Comparison of ENCODE assay signal across 22 cellular contexts in the genomic region with DNA sequence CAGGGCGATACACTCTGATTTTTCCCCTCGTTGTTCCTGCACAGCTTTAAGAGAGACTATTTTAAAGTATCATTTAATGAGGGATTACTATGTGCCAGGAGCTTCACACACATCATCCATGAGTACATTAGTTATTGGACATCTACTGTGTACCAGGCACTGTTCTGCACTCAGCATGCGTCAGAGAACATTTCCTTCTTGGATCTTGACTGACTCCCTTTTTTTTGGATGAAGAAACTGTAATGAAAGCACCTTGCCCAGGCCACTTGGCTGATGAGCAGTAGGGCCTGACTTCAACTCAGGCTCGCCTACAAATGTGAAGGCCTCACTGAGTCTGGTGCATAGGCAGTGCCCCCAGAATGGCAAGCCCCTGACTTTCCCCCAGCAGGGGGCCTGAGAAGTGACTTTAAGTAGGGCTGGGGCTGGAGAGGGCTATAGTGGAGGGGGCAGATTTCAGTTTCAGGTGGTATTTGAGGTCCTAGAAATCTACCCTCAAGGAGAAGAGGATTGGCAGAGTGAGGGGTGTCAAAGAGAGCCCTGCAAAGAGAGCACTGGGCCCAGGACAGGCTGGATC.
"Had no signal": no experiment of that assay in that cellular context is flagged by ENCODE, and none has a peak within 500 bp of the region (broad histone marks: within the 10 kb centered on the region; RNA-seq: fewer than 3 reads in every experiment).

No MANE protein-coding gene starts in this region.

- H3K27ac Mint-ChIP-seq: activated CD4-positive, alpha-beta T cell treated with anti-CD3 and anti-CD28 coated beads, Interleukin-2, amount 10 ng/mL, durations not matched to agents 7 days and 5 days; activated CD8-positive, alpha-beta T cell treated with anti-CD3 and anti-CD28 coated beads for 36 hours; activated naive CD8-positive, alpha-beta T cell treated with anti-CD3 and anti-CD28 coated beads for 36 hours; activated T-helper 1 cell treated with anti-CD3 and anti-CD28 coated beads, Interleukin-12 subunit alpha, Interleukin-12 subunit beta, Interleukin-2, Interleukin-4 antibody, amounts not matched to agents 30 ng/mL and 10 ng/mL and 1 ng/mL, durations not matched to agents 14 hours and 24 hours and 36 hours; dendritic cell treated with granulocyte-macrophage colony-stimulating factor and Interleukin-4, amounts not matched to agents 40 ng/mL and 50 ng/mL, for 4 days; nephron; stimulated activated naive B cell treated with anti-CD40 and anti-IgM and Interleukin-4, amounts not matched to agents 10 μg/mL and 1 μg/mL and 100 μg/mL, for 72 hours; T-cell had no signal

- DNase-seq: activated CD4-positive, alpha-beta T cell treated with anti-CD3 and anti-CD28 coated beads, Interleukin-2, amount 10 ng/mL, durations not matched to agents 7 days and 5 days; activated CD4-positive, CD25-positive, alpha-beta regulatory T cell treated with anti-CD3 and anti-CD28 coated beads, Interleukin-2, amount 50 U/mL, for 72 hours; activated CD8-positive, alpha-beta T cell treated with anti-CD3 and anti-CD28 coated beads for 36 hours; activated naive CD4-positive, alpha-beta T cell; activated naive CD8-positive, alpha-beta T cell treated with anti-CD3 and anti-CD28 coated beads for 36 hours; amniotic stem cell; effector CD4-positive, alpha-beta T cell; foreskin melanocyte; glutamatergic neuron; hypothalamus; left ventricle myocardium superior; nucleus accumbens; right lobe of liver; small intestine; stimulated activated naive B cell treated with anti-CD40 and anti-IgM and Interleukin-4, amounts not matched to agents 10 μg/mL and 1 μg/mL and 100 μg/mL, for 72 hours; T-cell; transverse colon; WERI-Rb-1 had no signal

- H3K27ac ChIP-seq: right lobe of liver, transverse colon, vagina, WERI-Rb-1 had no signal

- ATAC-seq: activated CD8-positive, alpha-beta T cell treated with anti-CD3 and anti-CD28 coated beads for 36 hours; right lobe of liver; stimulated activated naive B cell treated with anti-CD40 and anti-IgM and Interleukin-4, amounts not matched to agents 10 μg/mL and 1 μg/mL and 100 μg/mL, for 72 hours; T-cell had no signal

- H3K36me3 Mint-ChIP-seq: activated naive CD8-positive, alpha-beta T cell treated with anti-CD3 and anti-CD28 coated beads for 36 hours; stimulated activated naive B cell treated with anti-CD40 and anti-IgM and Interleukin-4, amounts not matched to agents 10 μg/mL and 1 μg/mL and 100 μg/mL, for 72 hours; T-cell had no signal

- H3K4me1 ChIP-seq: right lobe of liver, transverse colon had no signal

- H3K27me3 ChIP-seq: right lobe of liver, transverse colon, vagina had no signal

- H3K9me3 ChIP-seq: right lobe of liver, transverse colon, vagina had no signal

- H3K4me3 Mint-ChIP-seq: activated CD4-positive, alpha-beta T cell treated with anti-CD3 and anti-CD28 coated beads, Interleukin-2, amount 10 ng/mL, durations not matched to agents 7 days and 5 days; activated CD8-positive, alpha-beta T cell treated with anti-CD3 and anti-CD28 coated beads for 36 hours; activated naive CD8-positive, alpha-beta T cell treated with anti-CD3 and anti-CD28 coated beads for 36 hours; activated T-helper 1 cell treated with anti-CD3 and anti-CD28 coated beads, Interleukin-12 subunit alpha, Interleukin-12 subunit beta, Interleukin-2, Interleukin-4 antibody, amounts not matched to agents 30 ng/mL and 10 ng/mL and 1 ng/mL, durations not matched to agents 14 hours and 24 hours and 36 hours; dendritic cell treated with granulocyte-macrophage colony-stimulating factor and Interleukin-4, amounts not matched to agents 40 ng/mL and 50 ng/mL, for 4 days; nephron; stimulated activated naive B cell treated with anti-CD40 and anti-IgM and Interleukin-4, amounts not matched to agents 10 μg/mL and 1 μg/mL and 100 μg/mL, for 72 hours; T-cell had no signal

- H3K9me3 Mint-ChIP-seq: activated CD4-positive, alpha-beta T cell treated with anti-CD3 and anti-CD28 coated beads, Interleukin-2, amount 10 ng/mL, durations not matched to agents 7 days and 5 days; activated CD8-positive, alpha-beta T cell treated with anti-CD3 and anti-CD28 coated beads for 36 hours; activated naive CD8-positive, alpha-beta T cell treated with anti-CD3 and anti-CD28 coated beads for 36 hours; activated T-helper 1 cell treated with anti-CD3 and anti-CD28 coated beads, Interleukin-12 subunit alpha, Interleukin-12 subunit beta, Interleukin-2, Interleukin-4 antibody, amounts not matched to agents 30 ng/mL and 10 ng/mL and 1 ng/mL, durations not matched to agents 14 hours and 24 hours and 36 hours; dendritic cell treated with granulocyte-macrophage colony-stimulating factor and Interleukin-4, amounts not matched to agents 40 ng/mL and 50 ng/mL, for 4 days; nephron; stimulated activated naive B cell treated with anti-CD40 and anti-IgM and Interleukin-4, amounts not matched to agents 10 μg/mL and 1 μg/mL and 100 μg/mL, for 72 hours; T-cell had no signal

- H3K36me3 ChIP-seq: right lobe of liver, transverse colon, vagina had no signal

- H3K4me3 ChIP-seq: right lobe of liver, transverse colon, vagina had no signal

- H3K27me3 Mint-ChIP-seq: activated CD4-positive, alpha-beta T cell treated with anti-CD3 and anti-CD28 coated beads, Interleukin-2, amount 10 ng/mL, durations not matched to agents 7 days and 5 days; activated CD8-positive, alpha-beta T cell treated with anti-CD3 and anti-CD28 coated beads for 36 hours; activated naive CD8-positive, alpha-beta T cell treated with anti-CD3 and anti-CD28 coated beads for 36 hours had no signal
